In genomic region chr1:156433032-156433431, GRCh38 we compare ENCODE assay signal across 21 cellular contexts.
DNase-seq lines count a peak whose midpoint lies in the region; ATAC-seq, FAIRE-seq and TF ChIP-seq lines count a peak whose summit lies in the region.
"Had no signal": no experiment of that assay in that cellular context is flagged by ENCODE, and none has a peak within 500 bp of the region (broad histone marks: within the 10 kb centered on the region; RNA-seq: fewer than 3 reads in every experiment).

No MANE protein-coding gene starts in this region.

- in situ Hi-C loops in GM12878 (cut with MboI), result no loop called here

- H3K27me3 ChIP-seq in HUES6 (ENCODE audit: control insufficient read depth, insufficient read depth, low read length) (peaks cover 99% of the 10 kb centered on the region), GM12878 (replicated peaks in 1 of 2; ENCODE audit: control insufficient read depth in 2 of 2, insufficient read depth in 2 of 2, low read length in 1 of 2) (peaks cover 30 to 44% of the 10 kb centered on the region in 2 experiments), endodermal cell (ENCODE audit: control insufficient read depth, insufficient read depth, low read length, poor library complexity, severe bottlenecking) (peaks cover 78% of the 10 kb centered on the region), osteoblast (ENCODE audit: insufficient read depth, low read length) (peaks cover 97% of the 10 kb centered on the region)

- RAD21 ChIA-PET in GM12878 (lab: Charles Lee; ENCODE audit: unreplicated experiment), result interaction anchor here (1.0 kb wide), 2 partner anchors 13 to 48 kb away, joined by 3 to 4 read pairs; no protein-coding TSS in a partner anchor

- DNase-seq in GM12878 (ENCODE audit: low read depth, low spot score) (no peak), endodermal cell (no peak), osteoblast (ENCODE audit: insufficient read length, low spot score, missing footprints) (peak; percentile 59), sciatic nerve (ENCODE audit: low spot score) (no peak), SK-N-DZ (ENCODE audit: low spot score) (no peak)
- DNase-seq: CD4-positive, CD25-positive, alpha-beta regulatory T cell; GOT3; NCI-H1105 treated with DMSO at 0.1 percent for 48 hours; NCI-H146; NCI-H1930; NCI-H446; NCI-H524 treated with DMSO at 0.1 percent for 48 hours; NCI-H774; NK-92 treated with Interleukin-12 subunit alpha and Interleukin-12 subunit beta, amount 100 ng/mL, for 24 hours; PC-3; SJCRH30 had no signal

- H3K27ac ChIP-seq in HUES6 (ENCODE audit: low read depth, low read length), result no peak overlapping the region
- no peak overlapping the region for H3K27ac ChIP-seq in GM12878 (ENCODE audit: control insufficient read depth, insufficient read depth)
- H3K27ac ChIP-seq in endodermal cell (ENCODE audit: low read depth, low read length), result no peak overlapping the region
- no peak overlapping the region for H3K27ac ChIP-seq in osteoblast (ENCODE audit: low read depth, low read length)
- H3K27ac ChIP-seq: SJCRH30 had no signal

- POLR2A ChIA-PET in GM12878 (lab: Charles Lee), result interaction anchor here (0.5 kb wide), 1 partner anchor 54 kb away, joined by 3 read pairs; no protein-coding TSS in a partner anchor

- TF ChIP-seq RAD21 in GM12878 (IDR thresholded peaks at IDR 0.05; ENCODE audit: insufficient read depth, low read depth, low read length), result no peak

- H3K79me2 ChIP-seq in GM12878 (ENCODE audit: control insufficient read depth, insufficient read depth, low read length) (no peaks in the 10 kb centered on the region), osteoblast (ENCODE audit: insufficient read depth, low read length) (no peaks in the 10 kb centered on the region)

- BruUV-seq in GM12878 (replicated peaks; lab: Mats Ljungman, UMichigan), result no TSS peak

- H4K20me1 ChIP-seq in GM12878 (ENCODE audit: control insufficient read depth, insufficient read depth), result no peaks in the 10 kb centered on the region; the same call in 1 of the 2 replicates
- H4K20me1 ChIP-seq in osteoblast (ENCODE audit: insufficient read depth, low read length), result peaks cover 4% of the 10 kb centered on the region

- H3K9ac ChIP-seq in HUES6 (ENCODE audit: low read length), result no peak overlapping the region
- H3K9ac ChIP-seq in GM12878 (ENCODE audit: control insufficient read depth, insufficient read depth, low read length), result no peak overlapping the region
- H3K9ac ChIP-seq in endodermal cell (ENCODE audit: extremely low read depth, low read length, poor library complexity, severe bottlenecking), result no peak overlapping the region

- TF ChIP-seq POLR2A in GM12878 (IDR thresholded peaks at IDR 0.05; ENCODE audit: low read depth, low read length), result no peak

- TF ChIP-seq EP300 in GM12878 (IDR thresholded peaks at IDR 0.05; ENCODE audit: borderline replicate concordance in 1 of 2, control insufficient read depth in 1 of 2, low read depth in 2 of 2, low read length in 2 of 2), result no peak

- SMC1A ChIA-PET in GM12878 (lab: Charles Lee; ENCODE audit: uncharacterized antibody, unreplicated experiment), result interaction anchor here (1.8 to 2.5 kb wide), 2 partner anchors 12 to 47 kb away, joined by 11 to 13 read pairs; no protein-coding TSS in a partner anchor

- 0 out of 2 replicates have a peak overlapping the region, but pooled peaks have one; percentile 25 for H3K4me3 ChIP-seq in HUES6 (ENCODE audit: low read depth, low read length)
- no peak overlapping the region for H3K4me3 ChIP-seq in GM12878
- peak overlapping the region; percentile 71 for H3K4me3 ChIP-seq in endodermal cell (ENCODE audit: low read length)
- no peak overlapping the region for H3K4me3 ChIP-seq in osteoblast (ENCODE audit: insufficient read depth, low read length)
- H3K4me3 ChIP-seq: SJCRH30 had no signal

- no peak overlapping the region for H3K4me2 ChIP-seq in GM12878 (ENCODE audit: control insufficient read depth, insufficient read depth)
- no peak overlapping the region for H3K4me2 ChIP-seq in osteoblast (ENCODE audit: insufficient read depth, low read length)

- no peaks in the 10 kb centered on the region for H3K36me3 ChIP-seq in HUES6 (ENCODE audit: control insufficient read depth, insufficient read depth, low read length)
- H3K36me3 ChIP-seq in GM12878 (ENCODE audit: control insufficient read depth in 2 of 2, insufficient read depth in 2 of 2, low read length in 1 of 2), result no peaks in the 10 kb centered on the region
- H3K36me3 ChIP-seq in endodermal cell (ENCODE audit: control insufficient read depth, insufficient read depth, low read length), result no peaks in the 10 kb centered on the region
- H3K36me3 ChIP-seq in osteoblast (ENCODE audit: insufficient read depth, low read length), result no peaks in the 10 kb centered on the region
- H3K36me3 ChIP-seq: SJCRH30 had no signal

- ATAC-seq in GM12878, result no peak
- no peak for ATAC-seq in sciatic nerve
- no peak for ATAC-seq in stimulated activated memory B cell treated with anti-CD40 and anti-IgM and Interleukin-4, amounts not matched to agents 10 μg/mL and 1 μg/mL and 100 μg/mL, for 72 hours
- ATAC-seq: HCT116, HepG2, PC-3 had no signal

- intact Hi-C loops in GM12878 (cut with micrococcal nuclease; ENCODE audit: unreplicated experiment) (no loop called here), sciatic nerve (cut with DNase I) (no loop called here)

- H3K4me1 ChIP-seq in HUES6 (ENCODE audit: control insufficient read depth, insufficient read depth, low read length) (peaks cover 56% of the 10 kb centered on the region), GM12878 (ENCODE audit: control insufficient read depth, insufficient read depth, low read length) (no peaks in the 10 kb centered on the region; the same call in none of the 2 replicates), endodermal cell (ENCODE audit: control insufficient read depth, insufficient read depth, low read length) (peaks cover 13% of the 10 kb centered on the region), osteoblast (ENCODE audit: insufficient read depth, low read length) (no peaks in the 10 kb centered on the region)
- H3K4me1 ChIP-seq: SJCRH30 had no signal

- 5% methylated on average over 4 of the region's 4 CpGs for whole genome bisulfite sequencing in GM12878 (ENCODE audit: insufficient coverage, insufficient replicate concordance, low lambda C conversion rate, missing lambda C conversion rate)
- 34 to 75% methylated on average over 1 to 4 of the region's 4 CpGs for WGBS in endodermal cell (ENCODE audit: insufficient coverage in 1 of 2, insufficient read length in 1 of 2), 2 experiments

- peak; percentile 7 for FAIRE-seq in GM12878 (lab: Jason Lieb, UNC)
- FAIRE-seq: D721Med, HepG2 had no signal

- no peaks in the 10 kb centered on the region for H3K36me3 Mint-ChIP-seq in endodermal cell (ENCODE audit: low read depth)
- no peaks in the 10 kb centered on the region for H3K36me3 Mint-ChIP-seq in stimulated activated memory B cell treated with anti-CD40 and anti-IgM and Interleukin-4, amounts not matched to agents 10 μg/mL and 1 μg/mL and 100 μg/mL, for 72 hours
- H3K36me3 Mint-ChIP-seq: CD4-positive, CD25-positive, alpha-beta regulatory T cell had no signal

- TF ChIP-seq CTCF in GM12878 (IDR thresholded peaks at IDR 0.05 in 2 of 3, conservative IDR thresholded peaks at IDR 0.05 in 1 of 3; ENCODE audit: control insufficient read depth in 2 of 3, extremely low read depth in 1 of 3, insufficient read depth in 1 of 3, low read depth in 3 of 3, low read length in 3 of 3), result no peak
- no peak for TF ChIP-seq CTCF in endodermal cell (conservative IDR thresholded peaks at IDR 0.05)
- TF ChIP-seq CTCF in osteoblast (IDR thresholded peaks at IDR 0.05; ENCODE audit: extremely low read depth, low read depth, low read length), result no peak

- H3K27me3 Mint-ChIP-seq in endodermal cell (ENCODE audit: insufficient read depth), result peaks cover 78% of the 10 kb centered on the region
- peaks cover 100% of the 10 kb centered on the region for H3K27me3 Mint-ChIP-seq in stimulated activated memory B cell treated with anti-CD40 and anti-IgM and Interleukin-4, amounts not matched to agents 10 μg/mL and 1 μg/mL and 100 μg/mL, for 72 hours

- no peak overlapping the region for H3K27ac Mint-ChIP-seq in endodermal cell
- no peak overlapping the region for H3K27ac Mint-ChIP-seq in stimulated activated memory B cell treated with anti-CD40 and anti-IgM and Interleukin-4, amounts not matched to agents 10 μg/mL and 1 μg/mL and 100 μg/mL, for 72 hours
- H3K27ac Mint-ChIP-seq: CD4-positive, CD25-positive, alpha-beta regulatory T cell had no signal

- H3K4me1 Mint-ChIP-seq in endodermal cell, result peaks cover 57% of the 10 kb centered on the region
- H3K4me1 Mint-ChIP-seq in stimulated activated memory B cell treated with anti-CD40 and anti-IgM and Interleukin-4, amounts not matched to agents 10 μg/mL and 1 μg/mL and 100 μg/mL, for 72 hours, result peaks cover 31% of the 10 kb centered on the region

- no peak overlapping the region for H2AFZ ChIP-seq in GM12878 (ENCODE audit: control insufficient read depth, low read depth, low read length)
- no peak overlapping the region for H2AFZ ChIP-seq in osteoblast (ENCODE audit: low read length)

- H3K4me3 Mint-ChIP-seq in endodermal cell, result no peak overlapping the region
- no peak overlapping the region for H3K4me3 Mint-ChIP-seq in stimulated activated memory B cell treated with anti-CD40 and anti-IgM and Interleukin-4, amounts not matched to agents 10 μg/mL and 1 μg/mL and 100 μg/mL, for 72 hours

- H3K9me3 ChIP-seq in HUES6 (ENCODE audit: control insufficient read depth, insufficient read depth, low read depth, low read length) (no peaks in the 10 kb centered on the region), GM12878 (replicated peaks; ENCODE audit: control insufficient read depth, insufficient read depth, low read length) (no peaks in the 10 kb centered on the region), endodermal cell (ENCODE audit: control insufficient read depth, low read length) (no peaks in the 10 kb centered on the region), osteoblast (ENCODE audit: low read depth, low read length) (no peaks in the 10 kb centered on the region)
- H3K9me3 ChIP-seq: SJCRH30 had no signal

- no peaks in the 10 kb centered on the region for H3K9me3 Mint-ChIP-seq in endodermal cell
- no peaks in the 10 kb centered on the region for H3K9me3 Mint-ChIP-seq in stimulated activated memory B cell treated with anti-CD40 and anti-IgM and Interleukin-4, amounts not matched to agents 10 μg/mL and 1 μg/mL and 100 μg/mL, for 72 hours

- CTCF ChIA-PET in GM12878 (lab: Yijun Ruan, JAX), result interaction anchor here (0.9 to 1.6 kb wide), 7 partner anchors 9 to 48 kb away, joined by 3 to 13 read pairs (median 4); no protein-coding TSS in a partner anchor

TF ChIP-seq in GM12878, 131 proteins besides CTCF, POLR2A, EP300 and RAD21:
- TF ChIP-seq RELA (IDR thresholded peaks at IDR 0.05; ENCODE audit: borderline replicate concordance, partially characterized antibody) (no peak), NFXL1 (IDR thresholded peaks at IDR 0.05; ENCODE audit: borderline replicate concordance) (no peak), STAT3 (IDR thresholded peaks at IDR 0.05; ENCODE audit: low read depth, low read length) (no peak), IKZF2 (IDR thresholded peaks at IDR 0.05) (no peak), MXI1 (IDR thresholded peaks at IDR 0.05; ENCODE audit: low read depth, low read length) (no peak)

Comparison
In these comparisons a context has a peak if more than half of its experiments do, and no peak if none do; other contexts are left out.
1. H3K4me3 ChIP-seq: peak in HUES6 (single experiment) and endodermal cell (single experiment); none in GM12878 (single experiment) and osteoblast (single experiment).